In genomic region chr5:57906637-57907036, GRCh38 we compare ENCODE assay signal across 28 cellular contexts.
"Had no signal": no experiment of that assay in that cellular context is flagged by ENCODE, and none has a peak within 500 bp of the region (broad histone marks: within the 10 kb centered on the region; RNA-seq: fewer than 3 reads in every experiment).

No MANE protein-coding gene starts in this region.

- ATAC-seq: foreskin keratinocyte; gastroesophageal sphincter; left lobe of liver; lower lobe of right lung; mucosa of descending colon; natural killer cell treated with Interleukin-12 subunit alpha and Interleukin-12 subunit beta and Interleukin-15 and Interleukin-18, amount 100 ng/mL, for 72 hours; right cardiac atrium; stimulated activated effector memory CD8-positive, alpha-beta T cell treated with anti-CD3 and anti-CD28 coated beads, Interleukin-12 subunit alpha, Interleukin-12 subunit beta, amount 100 ng/mL, for 72 hours had no signal

- H3K4me3 ChIP-seq: coronary artery, esophagus muscularis mucosa, gastroesophageal sphincter, lower lobe of right lung, mucosa of descending colon, sigmoid colon, stomach, tibial nerve, upper lobe of left lung had no signal

- DNase-seq: dermis blood vessel endothelial cell; effector memory CD4-positive, alpha-beta T cell; foreskin keratinocyte; lower lobe of right lung; mucosa of descending colon; naive B cell; sigmoid colon; stimulated activated CD4-positive, alpha-beta T cell treated with anti-CD3 and anti-CD28 coated beads, Interleukin-2, amount 100 ng/mL, for 24 hours; stimulated activated CD4-positive, alpha-beta T cell treated with anti-CD3 and anti-CD28 coated beads, Interleukin-4, amount 100 ng/mL, for 24 hours; stimulated activated naive CD4-positive, alpha-beta T cell treated with Interleukin-2 at 50 U/mL for 16 hours; stomach; upper lobe of left lung had no signal

- H3K4me1 Mint-ChIP-seq: memory B cell; naive B cell; stimulated activated effector memory CD8-positive, alpha-beta T cell treated with anti-CD3 and anti-CD28 coated beads, Interleukin-12 subunit alpha, Interleukin-12 subunit beta, amount 100 ng/mL, for 72 hours had no signal

- H3K36me3 Mint-ChIP-seq: memory B cell; mesothelial cell of epicardium; naive B cell; natural killer cell treated with Interleukin-12 subunit alpha and Interleukin-12 subunit beta and Interleukin-15 and Interleukin-18, amount 100 ng/mL, for 72 hours; stimulated activated effector memory CD8-positive, alpha-beta T cell treated with anti-CD3 and anti-CD28 coated beads, Interleukin-12 subunit alpha, Interleukin-12 subunit beta, amount 100 ng/mL, for 72 hours had no signal

- H3K79me2 ChIP-seq: parathyroid adenoma had no signal

- H3K27me3 Mint-ChIP-seq: naive B cell; natural killer cell treated with Interleukin-12 subunit alpha and Interleukin-12 subunit beta and Interleukin-15 and Interleukin-18, amount 100 ng/mL, for 72 hours; progenitor cell of endocrine pancreas had no signal

- H3K36me3 ChIP-seq: esophagus muscularis mucosa, gastroesophageal sphincter, lower lobe of right lung, sigmoid colon, stomach, tibial nerve, upper lobe of left lung had no signal

- H3K4me1 ChIP-seq: foreskin keratinocyte, lower lobe of right lung, parathyroid adenoma, stomach, upper lobe of left lung had no signal

- H3K9ac ChIP-seq: parathyroid adenoma had no signal

- H3K27ac ChIP-seq: coronary artery, esophagus muscularis mucosa, foreskin keratinocyte, gastroesophageal sphincter, lower lobe of right lung, parathyroid adenoma, sigmoid colon, stomach, tibial nerve, upper lobe of left lung had no signal

- H2AFZ ChIP-seq: parathyroid adenoma had no signal

- FAIRE-seq: endothelial cell of umbilical vein, keratinocyte, urothelium cell line had no signal

- H3K27me3 ChIP-seq: esophagus muscularis mucosa, foreskin keratinocyte, gastroesophageal sphincter, sigmoid colon, stomach, tibial nerve, upper lobe of left lung had no signal

- H3K4me3 Mint-ChIP-seq: memory B cell; mesothelial cell of epicardium; naive B cell; natural killer cell treated with Interleukin-12 subunit alpha and Interleukin-12 subunit beta and Interleukin-15 and Interleukin-18, amount 100 ng/mL, for 72 hours; neural crest cell; stimulated activated effector memory CD8-positive, alpha-beta T cell treated with anti-CD3 and anti-CD28 coated beads, Interleukin-12 subunit alpha, Interleukin-12 subunit beta, amount 100 ng/mL, for 72 hours had no signal

- H3K9me3 ChIP-seq: esophagus muscularis mucosa, gastroesophageal sphincter, lower lobe of right lung, mucosa of descending colon, sigmoid colon, stomach, tibial nerve, upper lobe of left lung had no signal

- H3K9me3 Mint-ChIP-seq: mesothelial cell of epicardium; naive B cell; natural killer cell treated with Interleukin-12 subunit alpha and Interleukin-12 subunit beta and Interleukin-15 and Interleukin-18, amount 100 ng/mL, for 72 hours; neural crest cell; stimulated activated effector memory CD8-positive, alpha-beta T cell treated with anti-CD3 and anti-CD28 coated beads, Interleukin-12 subunit alpha, Interleukin-12 subunit beta, amount 100 ng/mL, for 72 hours had no signal

- H3K27ac Mint-ChIP-seq: memory B cell; mesothelial cell of epicardium; naive B cell; natural killer cell treated with Interleukin-12 subunit alpha and Interleukin-12 subunit beta and Interleukin-15 and Interleukin-18, amount 100 ng/mL, for 72 hours; progenitor cell of endocrine pancreas; stimulated activated effector memory CD8-positive, alpha-beta T cell treated with anti-CD3 and anti-CD28 coated beads, Interleukin-12 subunit alpha, Interleukin-12 subunit beta, amount 100 ng/mL, for 72 hours had no signal
